15 cellular contexts compared by ENCODE assay signal in genomic region chr13:114145256-114145655, GRCh38. TPM values are rescaled to one million over a fixed set of nuclear protein-coding genes. Genes with fewer than 3 reads are reported as not detected.
DNase-seq lines count a peak whose midpoint lies in the region; ATAC-seq and TF ChIP-seq lines count a peak whose summit lies in the region.
"Had no signal": no experiment of that assay in that cellular context is flagged by ENCODE, and none has a peak within 500 bp of the region (broad histone marks: within the 10 kb centered on the region; RNA-seq: fewer than 3 reads in every experiment).

No MANE protein-coding gene starts in this region.

- no peaks in the 10 kb centered on the region for H3K27me3 Mint-ChIP-seq in activated CD4-positive, alpha-beta memory T cell treated with anti-CD3 and anti-CD28 coated beads for 36 hours
- peaks cover 0 to 12% (median 0%) of the 10 kb centered on the region in 5 donors for H3K27me3 Mint-ChIP-seq in naive thymus-derived CD4-positive, alpha-beta T cell

- no peak for TF ChIP-seq CTCF in HEK293 (tag by site-specific recombination; IDR thresholded peaks at IDR 0.05)

- H3K9me3 ChIP-seq in HEK293 (ENCODE audit: control insufficient read depth, insufficient read depth, low read depth, low read length) = no peaks in the 10 kb centered on the region
- no peaks in the 10 kb centered on the region for H3K9me3 ChIP-seq in naive thymus-derived CD4-positive, alpha-beta T cell (ENCODE audit: control insufficient read depth in 2 of 3, low read length in 3 of 3)
- H3K9me3 ChIP-seq: A549 had no signal

- H3K4me1 ChIP-seq in HEK293 (ENCODE audit: control insufficient read depth, insufficient read depth, low read length) = no peaks in the 10 kb centered on the region
- H3K4me1 ChIP-seq in naive thymus-derived CD4-positive, alpha-beta T cell (ENCODE audit: control insufficient read depth in 2 of 2, insufficient read depth in 2 of 2, low read length in 2 of 2) = peaks cover 88 to 94% of the 10 kb centered on the region in 2 donors

- DNase-seq in NCI-H2171 treated with DMSO at 0.1 percent for 48 hours (lab: John Stamatoyannopoulos, UW) = peak; percentile 43
- no peak for DNase-seq in NCI-H2171 (lab: John Stamatoyannopoulos, UW)
- DNase-seq in activated CD4-positive, alpha-beta memory T cell treated with anti-CD3 and anti-CD28 coated beads for 36 hours = no peak
- no peak for DNase-seq in naive thymus-derived CD4-positive, alpha-beta T cell
- DNase-seq in SKM-1 treated with dmso at 0.1 percent for 144 hours (lab: John Stamatoyannopoulos, UW; ENCODE audit: unreplicated experiment) = no peak
- DNase-seq: hippocampal formation, NCI-H345 had no signal

- CTCF ChIA-PET in HEK293 (lab: Yijun Ruan, JAX) = no interaction called here
- CTCF ChIA-PET in activated CD4-positive, alpha-beta memory T cell treated with anti-CD3 and anti-CD28 coated beads for 36 hours (lab: Charles Lee) = interaction anchor here (1.1 kb wide), 1 partner anchor 81 kb away, joined by 3 read pairs; no protein-coding TSS in a partner anchor
- CTCF ChIA-PET in naive thymus-derived CD4-positive, alpha-beta T cell (lab: Charles Lee) = interaction anchor here (1.1 to 1.4 kb wide), 3 partner anchors 12 to 81 kb away, joined by 3 to 4 read pairs (median 3); no protein-coding TSS in a partner anchor

- H3K4me1 Mint-ChIP-seq in activated CD4-positive, alpha-beta memory T cell treated with anti-CD3 and anti-CD28 coated beads for 36 hours (ENCODE audit: low read depth) = peaks cover 25% of the 10 kb centered on the region
- H3K4me1 Mint-ChIP-seq in naive thymus-derived CD4-positive, alpha-beta T cell = peaks cover 39 to 55% (median 54%) of the 10 kb centered on the region in 7 donors

- H3K4me3 ChIP-seq in HEK293 (ENCODE audit: low read depth, low read length) = no peak overlapping the region
- H3K4me3 ChIP-seq in naive thymus-derived CD4-positive, alpha-beta T cell (ENCODE audit: low read length) = peak overlapping the region; percentile 12
- H3K4me3 ChIP-seq: A549 had no signal

- POLR2A ChIA-PET in HEK293 (lab: Yijun Ruan, JAX) = no interaction called here
- POLR2A ChIA-PET in activated CD4-positive, alpha-beta memory T cell treated with anti-CD3 and anti-CD28 coated beads for 36 hours (lab: Charles Lee) = interaction anchor here (1.0 kb wide), 1 partner anchor 10 kb away, joined by 3 read pairs; no protein-coding TSS in a partner anchor
- POLR2A ChIA-PET in naive thymus-derived CD4-positive, alpha-beta T cell (lab: Charles Lee) = interaction anchor here (0.7 to 5.2 kb wide), 12 partner anchors 11 to 80 kb away, joined by 3 to 128 read pairs (median 5); partner anchors contain the start of genes CFAP97D2 and RASA3

- no peaks in the 10 kb centered on the region for H3K36me3 ChIP-seq in HEK293 (ENCODE audit: control insufficient read depth in 2 of 2, insufficient read depth in 1 of 2, low read length in 2 of 2)
- H3K36me3 ChIP-seq in naive thymus-derived CD4-positive, alpha-beta T cell (ENCODE audit: control insufficient read depth in 2 of 3, insufficient read depth in 3 of 3, low read length in 3 of 3) = no peaks in the 10 kb centered on the region

- no peak overlapping the region for H3K27ac ChIP-seq in HEK293 (ENCODE audit: extremely low read depth, low read depth, low read length)
- H3K27ac ChIP-seq in naive thymus-derived CD4-positive, alpha-beta T cell (ENCODE audit: low read depth, low read length) = peak overlapping the region; percentile 74
- H3K27ac ChIP-seq: A549 had no signal

- H3K4me3 Mint-ChIP-seq in activated CD4-positive, alpha-beta memory T cell treated with anti-CD3 and anti-CD28 coated beads for 36 hours = no peak overlapping the region
- H3K4me3 Mint-ChIP-seq in naive thymus-derived CD4-positive, alpha-beta T cell = peak overlapping the region in 8 of 10 donors; percentile 43 to 68 (median 64)

- intact Hi-C loops in activated CD4-positive, alpha-beta memory T cell treated with anti-CD3 and anti-CD28 coated beads for 36 hours (cut with micrococcal nuclease) = loop anchor here (5.0 kb wide), 1 partner anchor 33 kb away; no protein-coding TSS in a partner anchor
- intact Hi-C loops in naive thymus-derived CD4-positive, alpha-beta T cell (cut with micrococcal nuclease) = no loop called here

- H3K9me3 Mint-ChIP-seq in activated CD4-positive, alpha-beta memory T cell treated with anti-CD3 and anti-CD28 coated beads for 36 hours = no peaks in the 10 kb centered on the region
- H3K9me3 Mint-ChIP-seq in naive thymus-derived CD4-positive, alpha-beta T cell = peaks cover 0 to 2% (median 0%) of the 10 kb centered on the region in 11 donors

- H3K27me3 ChIP-seq in naive thymus-derived CD4-positive, alpha-beta T cell (ENCODE audit: control insufficient read depth in 2 of 2, insufficient read depth in 2 of 2, low read length in 2 of 2) = no peaks in the 10 kb centered on the region

- no peak for ATAC-seq in naive thymus-derived CD4-positive, alpha-beta T cell
- no peak for ATAC-seq in GM21717 (IDR thresholded peaks at IDR 0.05; ENCODE audit: unreplicated experiment)
- no peak for ATAC-seq in HG03108 (IDR thresholded peaks at IDR 0.05; ENCODE audit: unreplicated experiment)
- ATAC-seq: A549 had no signal

- H3K36me3 Mint-ChIP-seq in activated CD4-positive, alpha-beta memory T cell treated with anti-CD3 and anti-CD28 coated beads for 36 hours = no peaks in the 10 kb centered on the region
- peaks cover 0 to 12% (median 3%) of the 10 kb centered on the region in 5 donors for H3K36me3 Mint-ChIP-seq in naive thymus-derived CD4-positive, alpha-beta T cell

- H3K27ac Mint-ChIP-seq in activated CD4-positive, alpha-beta memory T cell treated with anti-CD3 and anti-CD28 coated beads for 36 hours = peak overlapping the region; percentile 38
- H3K27ac Mint-ChIP-seq in naive thymus-derived CD4-positive, alpha-beta T cell = peak overlapping the region in 1 of 9 donors; percentile 71

TF ChIP-seq in HEK293, 187 proteins besides CTCF, POLR2A, EP300 and RAD21:
- TF ChIP-seq, protein P1, sequence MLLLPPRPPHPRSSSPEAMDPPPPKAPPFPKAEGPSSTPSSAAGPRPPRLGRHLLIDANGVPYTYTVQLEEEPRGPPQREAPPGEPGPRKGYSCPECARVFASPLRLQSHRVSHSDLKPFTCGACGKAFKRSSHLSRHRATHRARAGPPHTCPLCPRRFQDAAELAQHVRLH (tag by site-specific recombination; IDR thresholded peaks at IDR 0.05) = no peak
- TF ChIP-seq, protein P2, sequence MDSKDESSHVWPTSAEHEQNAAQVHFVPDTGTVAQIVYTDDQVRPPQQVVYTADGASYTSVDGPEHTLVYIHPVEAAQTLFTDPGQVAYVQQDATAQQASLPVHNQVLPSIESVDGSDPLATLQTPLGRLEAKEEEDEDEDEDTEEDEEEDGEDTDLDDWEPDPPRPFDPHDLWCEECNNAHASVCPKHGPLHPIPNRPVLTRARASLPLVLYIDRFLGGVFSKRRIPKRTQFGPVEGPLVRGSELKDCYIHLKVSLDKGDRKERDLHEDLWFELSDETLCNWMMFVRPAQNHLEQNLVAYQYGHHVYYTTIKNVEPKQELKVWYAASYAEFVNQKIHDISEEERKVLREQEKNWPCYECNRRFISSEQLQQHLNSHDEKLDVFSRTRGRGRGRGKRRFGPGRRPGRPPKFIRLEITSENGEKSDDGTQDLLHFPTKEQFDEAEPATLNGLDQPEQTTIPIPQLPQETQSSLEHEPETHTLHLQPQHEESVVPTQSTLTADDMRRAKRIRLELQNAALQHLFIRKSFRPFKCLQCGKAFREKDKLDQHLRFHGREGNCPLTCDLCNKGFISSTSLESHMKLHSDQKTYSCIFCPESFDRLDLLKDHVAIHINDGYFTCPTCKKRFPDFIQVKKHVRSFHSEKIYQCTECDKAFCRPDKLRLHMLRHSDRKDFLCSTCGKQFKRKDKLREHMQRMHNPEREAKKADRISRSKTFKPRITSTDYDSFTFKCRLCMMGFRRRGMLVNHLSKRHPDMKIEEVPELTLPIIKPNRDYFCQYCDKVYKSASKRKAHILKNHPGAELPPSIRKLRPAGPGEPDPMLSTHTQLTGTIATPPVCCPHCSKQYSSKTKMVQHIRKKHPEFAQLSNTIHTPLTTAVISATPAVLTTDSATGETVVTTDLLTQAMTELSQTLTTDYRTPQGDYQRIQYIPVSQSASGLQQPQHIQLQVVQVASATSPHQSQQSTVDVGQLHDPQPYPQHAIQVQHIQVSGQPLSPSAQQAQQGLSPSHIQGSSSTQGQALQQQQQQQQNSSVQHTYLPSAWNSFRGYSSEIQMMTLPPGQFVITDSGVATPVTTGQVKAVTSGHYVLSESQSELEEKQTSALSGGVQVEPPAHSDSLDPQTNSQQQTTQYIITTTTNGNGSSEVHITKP (tag by site-specific recombination; IDR thresholded peaks at IDR 0.05) = peak; percentile 61
TF ChIP-seq in HEK293: peak in this region for 1.

RNA-seq across cellular contexts. Expression of gene RASA3, which starts 12.8 kb away (rescaled TPM):
- 10 to 100 TPM; 45.9 to 49.3 TPM for total RNA-seq in activated CD4-positive, alpha-beta memory T cell treated with anti-CD3 and anti-CD28 coated beads for 36 hours
- 100 to 1,000 TPM; 110 to 227 (median 199) TPM for total RNA-seq in naive thymus-derived CD4-positive, alpha-beta T cell
- 100 to 1,000 TPM; 109 to 195 TPM for polyA plus RNA-seq in naive thymus-derived CD4-positive, alpha-beta T cell

RNA-seq across cellular contexts. Expression of gene CFAP97D2, which starts 33.8 kb away (rescaled TPM):
- total RNA-seq in activated CD4-positive, alpha-beta memory T cell treated with anti-CD3 and anti-CD28 coated beads for 36 hours = not detected
- 1 to 10 TPM in 1 of 5 experiments, under 1 TPM in 1, not detected in 3; 0.27 to 1.1 TPM for total RNA-seq in naive thymus-derived CD4-positive, alpha-beta T cell
- polyA plus RNA-seq in naive thymus-derived CD4-positive, alpha-beta T cell = under 1 TPM in 1 of 2 donors, not detected in 1; 0.33 TPM
- total RNA-seq: bronchial epithelial cell, liver, osteocyte, urinary bladder had no signal
- polyA plus RNA-seq: A549, liver, urinary bladder had no signal
